ENCODE assay signal across 8 cellular contexts in the genomic region with DNA sequence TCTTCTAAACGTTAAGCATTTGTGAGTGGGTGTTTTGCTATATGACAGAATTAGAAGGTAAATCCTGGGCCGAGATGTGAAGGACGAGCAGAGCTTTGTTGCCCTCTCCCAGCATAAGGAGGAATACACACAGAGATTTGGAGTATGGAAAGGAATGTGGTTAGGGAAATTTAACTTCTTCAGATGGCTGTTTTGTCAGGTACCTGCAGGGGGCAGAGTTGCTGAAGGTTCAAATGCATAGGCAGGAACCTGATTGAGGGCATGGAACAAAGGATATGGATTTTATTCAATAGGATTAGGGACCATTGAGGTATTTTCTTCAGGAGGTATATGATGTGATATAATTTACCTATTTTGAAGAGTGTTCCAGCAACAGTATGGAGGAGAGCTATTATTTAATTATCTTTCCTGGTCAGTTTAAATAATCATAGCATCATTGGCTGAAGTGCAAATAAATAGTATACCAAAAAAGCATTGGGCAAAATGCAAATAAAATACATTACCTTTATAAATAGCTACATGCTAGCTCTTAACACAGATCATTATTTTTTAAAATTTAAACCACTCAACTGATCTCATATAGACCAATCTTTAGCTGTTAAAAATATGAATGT.
DNase-seq lines count a peak whose midpoint lies in the region; ATAC-seq lines count a peak whose summit lies in the region.

No MANE protein-coding gene starts in this region.

- ATAC-seq in GM21526 (IDR thresholded peaks at IDR 0.05; ENCODE audit: low FRiP score, unreplicated experiment), result peak; percentile 68
- no peak for ATAC-seq in GM21528 (IDR thresholded peaks at IDR 0.05; ENCODE audit: low FRiP score, unreplicated experiment)

- DNase-seq in DMS153 (lab: John Stamatoyannopoulos, UW) (peak; percentile 33), DMS153 treated with DMSO at 0.1 percent for 48 hours (lab: John Stamatoyannopoulos, UW; ENCODE audit: unreplicated experiment) (no peak), LoVo (ENCODE audit: low spot score) (peak; percentile 31), T follicular helper cell (ENCODE audit: low read depth) (peak; percentile 0), glomerular visceral epithelial cell (ENCODE audit: extremely low spot score) (peak; percentile 36)
- peak; percentile 33 for DNase-seq in stimulated activated CD8-positive, alpha-beta memory T cell treated with anti-CD3 and anti-CD28 coated beads, Interleukin-4, amount 100 ng/mL, for 48 hours
